In the genomic region with DNA sequence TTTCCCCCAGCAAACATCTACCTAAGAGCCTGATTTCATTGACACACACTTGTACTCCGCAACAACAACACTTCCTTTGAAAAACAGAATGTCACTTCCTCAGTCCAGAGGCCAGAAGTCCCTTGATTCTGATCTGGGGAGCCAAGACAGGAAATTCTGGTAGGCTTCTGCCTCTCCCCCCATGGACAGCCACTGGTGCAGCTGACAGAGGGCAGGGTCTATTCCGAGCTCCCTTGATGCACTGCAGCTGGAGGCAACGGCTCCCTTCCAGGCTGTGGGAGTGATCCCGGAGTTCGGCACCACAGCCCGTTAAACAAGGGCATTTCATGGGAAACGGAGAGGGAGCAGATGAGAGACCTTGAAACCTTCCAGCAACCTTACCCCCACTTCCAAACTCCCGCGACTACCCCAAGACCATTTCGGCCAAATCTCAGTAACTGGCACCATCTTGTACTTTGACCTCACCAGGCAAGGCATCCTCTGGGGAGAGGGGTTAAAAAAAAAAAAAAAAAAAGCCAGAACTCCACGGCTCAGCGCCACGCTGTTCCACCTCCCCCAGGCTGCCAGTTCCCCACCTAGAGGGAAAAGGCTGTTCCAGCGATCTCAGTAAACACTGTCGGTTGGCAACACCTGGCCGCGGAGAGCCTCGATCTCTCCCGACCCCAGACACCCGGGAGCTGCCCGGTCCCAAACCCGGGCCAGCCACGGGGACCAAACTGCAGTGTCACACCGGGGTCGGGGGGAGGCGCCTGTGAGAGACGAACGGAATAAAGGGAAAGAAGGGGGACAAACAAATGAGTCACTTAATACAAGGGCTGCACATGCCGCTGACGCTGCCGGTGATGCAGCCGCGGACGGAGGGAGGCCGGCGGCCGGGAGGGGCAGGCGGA, we compare ENCODE assay signal across 8 cellular contexts. TPM values are rescaled to one million over a fixed set of nuclear protein-coding genes. Genes with fewer than 3 reads are reported as not detected.
DNase-seq lines count a peak whose midpoint lies in the region; ATAC-seq and TF ChIP-seq lines count a peak whose summit lies in the region.

No MANE protein-coding gene starts in this region.

- H3K36me3 ChIP-seq in PC-3 (ENCODE audit: low read depth, low read length) = no peaks in the 10 kb centered on the region
- H3K36me3 ChIP-seq in esophagus muscularis mucosa = no peaks in the 10 kb centered on the region
- peaks cover 0 to 2% of the 10 kb centered on the region in 2 donors for H3K36me3 ChIP-seq in muscle layer of duodenum (ENCODE audit: control insufficient read depth in 1 of 2, insufficient read depth in 2 of 2, low read length in 2 of 2)

- peak overlapping the region; percentile 86 for H3K4me2 ChIP-seq in PC-3 (ENCODE audit: low read length)

- H3K27me3 ChIP-seq in PC-3 (ENCODE audit: low read length) (no peaks in the 10 kb centered on the region), esophagus muscularis mucosa (no peaks in the 10 kb centered on the region), muscle layer of duodenum (ENCODE audit: low read depth, low read length) (no peaks in the 10 kb centered on the region)

- no peaks in the 10 kb centered on the region for H3K9me3 ChIP-seq in PC-3 (ENCODE audit: low read length)
- H3K9me3 ChIP-seq in esophagus muscularis mucosa = no peaks in the 10 kb centered on the region
- no peaks in the 10 kb centered on the region for H3K9me3 ChIP-seq in muscle layer of duodenum (ENCODE audit: control insufficient read depth in 1 of 2, low read length in 2 of 2)

- H3K27me3 Mint-ChIP-seq in Calu3 (ENCODE audit: unreplicated experiment) = peaks cover 7% of the 10 kb centered on the region
- peaks cover 43% of the 10 kb centered on the region for H3K27me3 Mint-ChIP-seq in activated T-cell treated with anti-CD3 and anti-CD28 coated beads, Interleukin-2, amount 50 U/mL, for 24 hours

- H3K9me2 ChIP-seq in PC-3 (replicated peaks; ENCODE audit: low read length) = no peaks in the 10 kb centered on the region

- CTCF ChIA-PET in Calu3 (lab: Charles Lee) (interaction anchor here (0.6 to 2.3 kb wide), 6 partner anchors 10 to 1290 kb away, joined by 3 to 8 read pairs (median 4); no protein-coding TSS in a partner anchor), PC-3 (lab: Charles Lee) (interaction anchor here (0.6 to 2.7 kb wide), 3 partner anchors 148 to 189 kb away, joined by 11 to 16 read pairs (median 11); no protein-coding TSS in a partner anchor)

- intact Hi-C loops in Calu3 (cut with micrococcal nuclease; ENCODE audit: unreplicated experiment) (loop anchor here (5.0 kb wide), 1 partner anchor 146 kb away; no protein-coding TSS in a partner anchor), PC-3 (cut with micrococcal nuclease) (loop anchor here (1.0 to 2.0 kb wide), 2 partner anchors 72 to 148 kb away; no protein-coding TSS in a partner anchor), esophagus muscularis mucosa (cut with DNase I) (loop anchor here (2.0 to 5.0 kb wide), 4 partner anchors 104 to 279 kb away; a partner anchor contains a TSS)

- H3K4me3 ChIP-seq in PC-3 (ENCODE audit: low read length) = peak overlapping the region; percentile 70
- H3K4me3 ChIP-seq in esophagus muscularis mucosa = peak overlapping the region; percentile 82 to 100 (median 94)
- peak overlapping the region; percentile 77 to 86 for H3K4me3 ChIP-seq in muscle layer of duodenum (ENCODE audit: low read depth in 1 of 2, low read length in 2 of 2)

- H4K20me1 ChIP-seq in PC-3 (ENCODE audit: low read length) = no peaks in the 10 kb centered on the region

- no peak for TF ChIP-seq RAD21 in Ishikawa (IDR thresholded peaks at IDR 0.05; ENCODE audit: low read depth)

- TF ChIP-seq POLR2A in esophagus muscularis mucosa (IDR thresholded peaks at IDR 0.05; ENCODE audit: low read depth) = no peak

- WGBS in esophagus muscularis mucosa = 1% methylated on average over 28 of the region's 38 CpGs

- H3K4me1 ChIP-seq in PC-3 (ENCODE audit: insufficient read depth, low read length) (peaks cover 33% of the 10 kb centered on the region), esophagus muscularis mucosa (peaks cover 36 to 50% (median 40%) of the 10 kb centered on the region in 4 donors), muscle layer of duodenum (ENCODE audit: control insufficient read depth in 1 of 2, insufficient read depth in 2 of 2, low read length in 2 of 2) (peaks cover 16 to 29% of the 10 kb centered on the region in 2 donors)

- TF ChIP-seq EP300 in Ishikawa (IDR thresholded peaks at IDR 0.05; ENCODE audit: borderline replicate concordance) = 0 out of 2 replicates have a peak, but pooled peaks have one; percentile 23
- no peak for TF ChIP-seq EP300 in esophagus muscularis mucosa (IDR thresholded peaks at IDR 0.05)

- H3K9me3 Mint-ChIP-seq in Calu3 (ENCODE audit: low read depth, unreplicated experiment) = no peaks in the 10 kb centered on the region
- H3K9me3 Mint-ChIP-seq in activated T-cell treated with anti-CD3 and anti-CD28 coated beads, Interleukin-2, amount 50 U/mL, for 24 hours = no peaks in the 10 kb centered on the region

- peaks cover 42% of the 10 kb centered on the region for H3K4me1 Mint-ChIP-seq in Calu3 (ENCODE audit: low read depth, unreplicated experiment)
- peaks cover 32% of the 10 kb centered on the region for H3K4me1 Mint-ChIP-seq in activated T-cell treated with anti-CD3 and anti-CD28 coated beads, Interleukin-2, amount 50 U/mL, for 24 hours (ENCODE audit: low read depth)

- peaks cover 21% of the 10 kb centered on the region for H3K36me3 Mint-ChIP-seq in Calu3 (ENCODE audit: insufficient read depth, unreplicated experiment)
- H3K36me3 Mint-ChIP-seq in activated T-cell treated with anti-CD3 and anti-CD28 coated beads, Interleukin-2, amount 50 U/mL, for 24 hours (ENCODE audit: low read depth) = no peaks in the 10 kb centered on the region

- BruUV-seq in Calu3 (replicated peaks; lab: Mats Ljungman, UMichigan) = TSS peak; percentile 53
- TSS peak; percentile 69 for BruUV-seq in PC-3 (replicated peaks; lab: Mats Ljungman, UMichigan)

- peaks cover 36% of the 10 kb centered on the region for H3K79me2 ChIP-seq in PC-3 (ENCODE audit: low read length)

- ATAC-seq in GM21576 (IDR thresholded peaks at IDR 0.05; ENCODE audit: unreplicated experiment) (peak; percentile 48), PC-3 (peak; percentile 45)

- H3K27ac Mint-ChIP-seq in Calu3 (ENCODE audit: unreplicated experiment) = peak overlapping the region; percentile 73
- H3K27ac Mint-ChIP-seq in activated T-cell treated with anti-CD3 and anti-CD28 coated beads, Interleukin-2, amount 50 U/mL, for 24 hours = peak overlapping the region; percentile 81

- H2AFZ ChIP-seq in PC-3 (ENCODE audit: low read length) = peak overlapping the region; percentile 84

- POLR2A ChIA-PET in PC-3 (lab: Charles Lee; ENCODE audit: unreplicated experiment) = interaction anchor here (0.6 kb wide), 2 partner anchors 25 to 299 kb away, joined by 4 to 6 read pairs; no protein-coding TSS in a partner anchor

- TF ChIP-seq CTCF in Calu3 (IDR thresholded peaks at IDR 0.05; ENCODE audit: unreplicated experiment) = peak; percentile 61
- TF ChIP-seq CTCF in PC-3 (conservative IDR thresholded peaks at IDR 0.05; ENCODE audit: low read depth, low read length) = peak; percentile 73
- peak; percentile 24 to 49 (median 35) for TF ChIP-seq CTCF in esophagus muscularis mucosa (IDR thresholded peaks at IDR 0.05)

- H3K4me3 Mint-ChIP-seq in Calu3 (ENCODE audit: low read depth, unreplicated experiment) = peak overlapping the region; percentile 93
- H3K4me3 Mint-ChIP-seq in activated T-cell treated with anti-CD3 and anti-CD28 coated beads, Interleukin-2, amount 50 U/mL, for 24 hours = peak overlapping the region; percentile 84

- H3F3A ChIP-seq in PC-3 (ENCODE audit: low read length, unreplicated experiment) = no peaks in the 10 kb centered on the region

- DNase-seq in Calu3 (peak; percentile 88), PC-3 (peak; percentile 90), esophagus muscularis mucosa (ENCODE audit: extremely low spot score) (peak; percentile 97)
- DNase-seq in activated T-cell treated with anti-CD3 and anti-CD28 coated beads, Interleukin-2, amount 50 U/mL, for 24 hours = peak; percentile 80
- DNase-seq in stimulated activated CD8-positive, alpha-beta memory T cell treated with anti-CD3 and anti-CD28 coated beads, Interleukin-7, amount 100 ng/mL, for 24 hours (ENCODE audit: low read depth) = peak; percentile 50

- peak overlapping the region; percentile 62 for H3K9ac ChIP-seq in PC-3 (ENCODE audit: low read length)

- H3K27ac ChIP-seq in PC-3 (ENCODE audit: low read length) (peak overlapping the region; percentile 63), esophagus muscularis mucosa (replicated peaks in 1 of 4) (peak overlapping the region; percentile 96 to 99 (median 99)), muscle layer of duodenum (ENCODE audit: low read length) (peak overlapping the region; percentile 97)

TF ChIP-seq in Ishikawa, 13 proteins besides CTCF, POLR2A, EP300 and RAD21 (continues in another document):
- TF ChIP-seq, protein P1, sequence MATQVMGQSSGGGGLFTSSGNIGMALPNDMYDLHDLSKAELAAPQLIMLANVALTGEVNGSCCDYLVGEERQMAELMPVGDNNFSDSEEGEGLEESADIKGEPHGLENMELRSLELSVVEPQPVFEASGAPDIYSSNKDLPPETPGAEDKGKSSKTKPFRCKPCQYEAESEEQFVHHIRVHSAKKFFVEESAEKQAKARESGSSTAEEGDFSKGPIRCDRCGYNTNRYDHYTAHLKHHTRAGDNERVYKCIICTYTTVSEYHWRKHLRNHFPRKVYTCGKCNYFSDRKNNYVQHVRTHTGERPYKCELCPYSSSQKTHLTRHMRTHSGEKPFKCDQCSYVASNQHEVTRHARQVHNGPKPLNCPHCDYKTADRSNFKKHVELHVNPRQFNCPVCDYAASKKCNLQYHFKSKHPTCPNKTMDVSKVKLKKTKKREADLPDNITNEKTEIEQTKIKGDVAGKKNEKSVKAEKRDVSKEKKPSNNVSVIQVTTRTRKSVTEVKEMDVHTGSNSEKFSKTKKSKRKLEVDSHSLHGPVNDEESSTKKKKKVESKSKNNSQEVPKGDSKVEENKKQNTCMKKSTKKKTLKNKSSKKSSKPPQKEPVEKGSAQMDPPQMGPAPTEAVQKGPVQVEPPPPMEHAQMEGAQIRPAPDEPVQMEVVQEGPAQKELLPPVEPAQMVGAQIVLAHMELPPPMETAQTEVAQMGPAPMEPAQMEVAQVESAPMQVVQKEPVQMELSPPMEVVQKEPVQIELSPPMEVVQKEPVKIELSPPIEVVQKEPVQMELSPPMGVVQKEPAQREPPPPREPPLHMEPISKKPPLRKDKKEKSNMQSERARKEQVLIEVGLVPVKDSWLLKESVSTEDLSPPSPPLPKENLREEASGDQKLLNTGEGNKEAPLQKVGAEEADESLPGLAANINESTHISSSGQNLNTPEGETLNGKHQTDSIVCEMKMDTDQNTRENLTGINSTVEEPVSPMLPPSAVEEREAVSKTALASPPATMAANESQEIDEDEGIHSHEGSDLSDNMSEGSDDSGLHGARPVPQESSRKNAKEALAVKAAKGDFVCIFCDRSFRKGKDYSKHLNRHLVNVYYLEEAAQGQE (IDR thresholded peaks at IDR 0.05; ENCODE audit: low read depth) = no peak
- TF ChIP-seq TEAD4 (IDR thresholded peaks at IDR 0.05) = no peak
- TF ChIP-seq TAF1 (IDR thresholded peaks at IDR 0.05; ENCODE audit: low read depth) = peak; percentile 18; the same call in 1 of the 2 replicates

RNA-seq across cellular contexts. Expression of a gene that starts 1.1 kb away (rescaled TPM):
- total RNA-seq in Calu3 (2022) (10.6 and 12.7 TPM in 2 replicates), PC-3 (2014; rRNA removed) (7.1 and 10.7 TPM in 2 replicates), esophagus muscularis mucosa (10 to 100 TPM; 18.0 to 42.4 (median 26.0) TPM)

Comparison
In these comparisons a context has a peak if more than half of its experiments do, and no peak if none do; other contexts are left out.
1. Peak in every context shown above with its lines: DNase-seq, ATAC-seq, H3K4me3 ChIP-seq and H3K27ac ChIP-seq.